21 cellular contexts compared by ENCODE assay signal in the genomic region with DNA sequence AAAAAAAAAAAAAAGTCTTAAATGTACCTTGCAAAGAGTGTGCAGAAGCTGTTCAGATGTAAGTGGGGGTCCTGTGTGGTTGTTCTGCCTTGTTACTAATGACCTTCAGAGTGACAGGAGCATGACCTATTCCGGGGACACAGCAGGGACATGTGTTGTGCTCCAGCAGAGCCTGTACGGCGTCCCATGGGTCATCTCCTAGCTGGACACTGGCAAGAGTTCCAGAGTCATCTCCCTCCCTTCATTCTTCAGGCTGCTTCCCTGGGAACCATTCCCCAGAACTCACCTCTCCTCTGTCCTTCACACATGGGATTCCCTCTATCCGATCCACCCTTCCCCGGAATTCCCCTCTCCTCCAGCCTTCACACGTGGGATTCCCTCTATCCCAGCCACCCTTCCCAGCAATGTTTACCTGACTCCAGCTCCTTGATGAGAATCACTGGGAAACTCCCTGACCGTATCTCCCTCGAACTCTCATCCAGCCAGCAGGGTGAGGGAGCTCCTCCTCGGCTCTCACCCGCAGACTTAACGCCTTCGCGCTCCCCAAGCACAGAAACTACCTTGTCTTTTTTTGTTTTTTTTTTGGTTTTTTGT.
A peak's percentile ranks its signal among the peaks of the same experiment; 100 is the strongest.
DNase-seq lines count a peak whose midpoint lies in the region; ATAC-seq and TF ChIP-seq lines count a peak whose summit lies in the region.
"Had no signal": no experiment of that assay in that cellular context is flagged by ENCODE, and none has a peak within 500 bp of the region (broad histone marks: within the 10 kb centered on the region; RNA-seq: fewer than 3 reads in every experiment).

No MANE protein-coding gene starts in this region.

- H3K4me3 ChIP-seq in epithelial cell of proximal tubule (ENCODE audit: low read depth, low read length) (no peak overlapping the region), smooth muscle cell (no peak overlapping the region)
- H3K4me3 ChIP-seq: left lung, SJCRH30 had no signal

- ATAC-seq in GM18873 (IDR thresholded peaks at IDR 0.05; ENCODE audit: low FRiP score, unreplicated experiment) (no peak), GM21381 (IDR thresholded peaks at IDR 0.05; ENCODE audit: unreplicated experiment) (no peak)
- ATAC-seq: CD8-positive, alpha-beta T cell; stimulated activated naive CD8-positive, alpha-beta T cell treated with anti-CD3 and anti-CD28 coated beads, Interleukin-15, Interleukin-2, amounts not matched to agents 100 U/mL and 50 U/mL, for 24 hours had no signal

- H3K27ac Mint-ChIP-seq in nephron = peak overlapping the region in 2 of 3 experiments; percentile 27 to 84
- H3K27ac Mint-ChIP-seq: CD8-positive, alpha-beta T cell; dendritic cell treated with granulocyte-macrophage colony-stimulating factor and Interleukin-4, amounts not matched to agents 40 ng/mL and 50 ng/mL, for 4 days; T-helper 1 cell treated with Interleukin-12 subunit alpha and Interleukin-12 subunit beta and Interleukin-4 antibody, amounts not matched to agents 30 μg/mL and 1 μg/mL, for 36 hours had no signal

- H3K4me2 ChIP-seq in smooth muscle cell = peak overlapping the region; percentile 75

- no peak overlapping the region for H3K4me3 Mint-ChIP-seq in nephron
- H3K4me3 Mint-ChIP-seq: CD8-positive, alpha-beta T cell; dendritic cell treated with granulocyte-macrophage colony-stimulating factor and Interleukin-4, amounts not matched to agents 40 ng/mL and 50 ng/mL, for 4 days; T-helper 1 cell treated with Interleukin-12 subunit alpha and Interleukin-12 subunit beta and Interleukin-4 antibody, amounts not matched to agents 30 μg/mL and 1 μg/mL, for 36 hours had no signal

- DNase-seq in Caki2 (ENCODE audit: low read depth) (peak; percentile 64), epithelial cell of proximal tubule (ENCODE audit: low read depth) (peak; percentile 29), smooth muscle cell (lab: John Stamatoyannopoulos, UW; ENCODE audit: unreplicated experiment) (no peak), CD1c-positive myeloid dendritic cell (ENCODE audit: extremely low spot score) (no peak), GDM1 (lab: John Stamatoyannopoulos, UW) (no peak)
- DNase-seq: activated CD4-positive, alpha-beta T cell treated with anti-CD3 and anti-CD28 coated beads, Interleukin-2, amount 50 U/mL, for 4 hours; activated T-cell treated with anti-CD3 and anti-CD28 coated beads for 4 hours; CD8-positive, alpha-beta T cell; foreskin fibroblast; GOT3; left lung; NCI-H1417; SJCRH30; stimulated activated CD4-positive, alpha-beta T cell treated with anti-CD3 and anti-CD28 coated beads, Interleukin-2, amount 100 ng/mL, for 24 hours; stimulated activated naive CD8-positive, alpha-beta T cell treated with anti-CD3 and anti-CD28 coated beads, Interleukin-15, Interleukin-2, amounts not matched to agents 100 U/mL and 50 U/mL, for 24 hours had no signal

- peak overlapping the region; percentile 92 for H3K27ac ChIP-seq in smooth muscle cell (ENCODE audit: low read depth)
- H3K27ac ChIP-seq: SJCRH30, VCaP had no signal

- H3K27me3 ChIP-seq in smooth muscle cell (ENCODE audit: low read depth) = no peaks in the 10 kb centered on the region
- H3K27me3 ChIP-seq: SJCRH30 had no signal

- peaks cover 82% of the 10 kb centered on the region for H3K79me2 ChIP-seq in smooth muscle cell (ENCODE audit: low read depth)

- H3F3A ChIP-seq in smooth muscle cell (ENCODE audit: low read depth) = peaks cover 21% of the 10 kb centered on the region

- 82% methylated on average over 13 of the region's 13 CpGs for WGBS in smooth muscle cell (ENCODE audit: low lambda C conversion rate)

- TF ChIP-seq CTCF in epithelial cell of proximal tubule (conservative IDR thresholded peaks at IDR 0.05; ENCODE audit: low read depth, low read length) (no peak), nephron (IDR thresholded peaks at IDR 0.05; ENCODE audit: unreplicated experiment in 3 of 3) (no peak), smooth muscle cell (IDR thresholded peaks at IDR 0.05; ENCODE audit: borderline replicate concordance, insufficient read depth, poor library complexity, severe bottlenecking) (no peak)

- H3K9me3 Mint-ChIP-seq in nephron = peaks cover 2% of the 10 kb centered on the region
- H3K9me3 Mint-ChIP-seq: dendritic cell treated with granulocyte-macrophage colony-stimulating factor and Interleukin-4, amounts not matched to agents 40 ng/mL and 50 ng/mL, for 4 days had no signal

- peaks cover 92% of the 10 kb centered on the region for H4K20me1 ChIP-seq in smooth muscle cell (ENCODE audit: low read depth)

- H3K9ac ChIP-seq in smooth muscle cell (ENCODE audit: low read depth) = no peak overlapping the region

- H3K27me3 Mint-ChIP-seq in nephron (ENCODE audit: low read depth) = peaks cover 4% of the 10 kb centered on the region

- H3K36me3 ChIP-seq in smooth muscle cell (ENCODE audit: low read depth) = no peaks in the 10 kb centered on the region
- H3K36me3 ChIP-seq: left lung, SJCRH30 had no signal

- in situ Hi-C loops in Caki2 (cut with HindIII; ENCODE audit: low pct_unique_long_range_greater_than_20kb, low sequenced_read_pairs) = no loop called here

- H3K4me1 ChIP-seq in smooth muscle cell (ENCODE audit: low read depth) = peaks cover 6% of the 10 kb centered on the region
- H3K4me1 ChIP-seq: left lung, SJCRH30 had no signal

- no peak overlapping the region for H2AFZ ChIP-seq in smooth muscle cell (ENCODE audit: low read depth)

- H3K9me3 ChIP-seq in smooth muscle cell (replicated peaks; ENCODE audit: low read depth) = no peaks in the 10 kb centered on the region
- H3K9me3 ChIP-seq: left lung, SJCRH30 had no signal

- H3K4me1 Mint-ChIP-seq in nephron = peaks cover 51% of the 10 kb centered on the region

- H3K36me3 Mint-ChIP-seq in nephron (ENCODE audit: low read depth) = peaks cover 29% of the 10 kb centered on the region
- H3K36me3 Mint-ChIP-seq: CD8-positive, alpha-beta T cell had no signal

Comparison
In these comparisons a context has a peak if more than half of its experiments do, and no peak if none do; other contexts are left out.
1. DNase-seq: peak in Caki2 (single experiment) and epithelial cell of proximal tubule (single experiment); none in smooth muscle cell (single experiment), CD1c-positive myeloid dendritic cell (single experiment) and GDM1 (single experiment).